In genomic region chrX:53116101-53116500, GRCh38 we compare ENCODE assay signal across 1 cellular context.
TF ChIP-seq lines count a peak whose summit lies in the region.

No MANE protein-coding gene starts in this region.

TF ChIP-seq in A549, 52 proteins besides CTCF, POLR2A, EP300 and RAD21 (continued from another document):
- TF ChIP-seq TP53 (CRISPR knock-in tag; IDR thresholded peaks at IDR 0.05) = no peak
- no peak for TF ChIP-seq PHF8 (IDR thresholded peaks at IDR 0.05; ENCODE audit: borderline replicate concordance, low read depth)
- TF ChIP-seq CBX2 (IDR thresholded peaks at IDR 0.05; ENCODE audit: borderline replicate concordance, low read depth) = no peak
- no peak for TF ChIP-seq E2F6 (IDR thresholded peaks at IDR 0.05; ENCODE audit: borderline replicate concordance, low read depth)
- no peak for TF ChIP-seq EHF (CRISPR knock-in tag; IDR thresholded peaks at IDR 0.05)
- TF ChIP-seq MAZ (IDR thresholded peaks at IDR 0.05; ENCODE audit: borderline replicate concordance, low read depth, low read length) = no peak
- no peak for TF ChIP-seq MAX (IDR thresholded peaks at IDR 0.05)
- TF ChIP-seq HES2 (IDR thresholded peaks at IDR 0.05) = no peak
- TF ChIP-seq ZFP36 (IDR thresholded peaks at IDR 0.05; ENCODE audit: borderline replicate concordance, partially characterized antibody) = no peak
- TF ChIP-seq GATA3 (IDR thresholded peaks at IDR 0.05; ENCODE audit: borderline replicate concordance) = no peak
- TF ChIP-seq MYC (IDR thresholded peaks at IDR 0.05; ENCODE audit: borderline replicate concordance, low read length) = no peak
- no peak for TF ChIP-seq SMC3 (IDR thresholded peaks at IDR 0.05)
